Comparison of ENCODE assay signal across 8 cellular contexts in genomic region chr15:41659855-41660234, GRCh38. TPM values are rescaled to one million over a fixed set of nuclear protein-coding genes. Genes with fewer than 3 reads are reported as not detected.
A peak's percentile ranks its signal among the peaks of the same experiment; 100 is the strongest.
DNase-seq lines count a peak whose midpoint lies in the region; ATAC-seq and TF ChIP-seq lines count a peak whose summit lies in the region.

No MANE protein-coding gene starts in this region.

- H3K27ac ChIP-seq in CD4-positive, alpha-beta memory T cell (ENCODE audit: low read depth, low read length), result peak overlapping the region; percentile 67
- peak overlapping the region; percentile 96 for H3K27ac ChIP-seq in KMS-11

- no peak for DNase-seq in CD4-positive, alpha-beta memory T cell
- DNase-seq in endothelial cell (ENCODE audit: low spot score) (no peak), putamen (ENCODE audit: low spot score) (no peak), HT-29 (ENCODE audit: low spot score) (no peak)

- peaks cover 0 to 1% of the 10 kb centered on the region in 2 donors for H3K27me3 Mint-ChIP-seq in CD4-positive, alpha-beta memory T cell
- H3K27me3 Mint-ChIP-seq in endothelial cell (ENCODE audit: unreplicated experiment), result peaks cover 10% of the 10 kb centered on the region
- H3K27me3 Mint-ChIP-seq in nephron (ENCODE audit: low read depth), result peaks cover 6% of the 10 kb centered on the region

- peaks cover 29 to 59% (median 38%) of the 10 kb centered on the region in 4 donors for H3K4me1 Mint-ChIP-seq in CD4-positive, alpha-beta memory T cell
- H3K4me1 Mint-ChIP-seq in endothelial cell (ENCODE audit: unreplicated experiment) (peaks cover 19% of the 10 kb centered on the region), nephron (peaks cover 33% of the 10 kb centered on the region)

- H3K27me3 ChIP-seq in CD4-positive, alpha-beta memory T cell (ENCODE audit: insufficient read depth, low read length), result no peaks in the 10 kb centered on the region
- no peaks in the 10 kb centered on the region for H3K27me3 ChIP-seq in KMS-11 (ENCODE audit: insufficient read depth, low read depth)

- peak overlapping the region; percentile 88 for H2AFZ ChIP-seq in KMS-11 (ENCODE audit: low read depth)

- CTCF ChIA-PET in CD4-positive, alpha-beta memory T cell (lab: Charles Lee; ENCODE audit: partially characterized antibody), result interaction anchor here (0.9 to 2.5 kb wide), 10 partner anchors 10 to 277 kb away, joined by 3 to 22 read pairs (median 4); partner anchors contain the start of gene MAPKBP1

- peak overlapping the region; percentile 84 to 96 (median 94) for H3K4me3 Mint-ChIP-seq in CD4-positive, alpha-beta memory T cell
- peak overlapping the region; percentile 97 for H3K4me3 Mint-ChIP-seq in endothelial cell (ENCODE audit: unreplicated experiment)
- peak overlapping the region; percentile 89 to 93 (median 93) for H3K4me3 Mint-ChIP-seq in nephron

- H3K4me1 ChIP-seq in CD4-positive, alpha-beta memory T cell (ENCODE audit: insufficient read depth, low read length), result peaks cover 53% of the 10 kb centered on the region
- H3K4me1 ChIP-seq in KMS-11 (ENCODE audit: low read depth, poor library complexity, severe bottlenecking), result peaks cover 18% of the 10 kb centered on the region

- POLR2A ChIA-PET in CD4-positive, alpha-beta memory T cell (lab: Charles Lee; ENCODE audit: partially characterized antibody), result interaction anchor here (0.8 to 3.1 kb wide), 24 partner anchors 10 to 1351 kb away, joined by 3 to 25 read pairs (median 4); partner anchors contain the start of genes EHD4, INO80, MAPKBP1 and OIP5

- peak overlapping the region; percentile 93 for H3K9ac ChIP-seq in KMS-11

- no peaks in the 10 kb centered on the region for H3K9me3 ChIP-seq in CD4-positive, alpha-beta memory T cell (ENCODE audit: control insufficient read depth in 1 of 2, low read length in 2 of 2)

- peaks cover 0 to 10% of the 10 kb centered on the region in 2 donors for H3K36me3 Mint-ChIP-seq in CD4-positive, alpha-beta memory T cell
- H3K36me3 Mint-ChIP-seq in endothelial cell (ENCODE audit: low read depth, unreplicated experiment), result no peaks in the 10 kb centered on the region
- H3K36me3 Mint-ChIP-seq in nephron (ENCODE audit: low read depth), result no peaks in the 10 kb centered on the region

- H4K20me1 ChIP-seq in KMS-11 (ENCODE audit: insufficient read depth), result no peaks in the 10 kb centered on the region

- H3K9me3 Mint-ChIP-seq in CD4-positive, alpha-beta memory T cell, result peaks cover 0 to 8% (median 0%) of the 10 kb centered on the region in 8 donors
- H3K9me3 Mint-ChIP-seq in endothelial cell (ENCODE audit: unreplicated experiment) (no peaks in the 10 kb centered on the region), nephron (no peaks in the 10 kb centered on the region)

- H3K36me3 ChIP-seq in CD4-positive, alpha-beta memory T cell (ENCODE audit: insufficient read depth, low read length), result no peaks in the 10 kb centered on the region
- no peaks in the 10 kb centered on the region for H3K36me3 ChIP-seq in KMS-11 (ENCODE audit: insufficient read depth)

- peak overlapping the region; percentile 61 for H3K4me2 ChIP-seq in KMS-11

- intact Hi-C loops in CD4-positive, alpha-beta memory T cell (cut with micrococcal nuclease), result loop anchor here (1.0 to 5.0 kb wide), 7 partner anchors 39 to 1093 kb away; partner anchors contain the start of genes CCDC32, EHD4, MAPKBP1 and RPAP1

- peak overlapping the region; percentile 91 to 99 (median 97) for H3K27ac Mint-ChIP-seq in CD4-positive, alpha-beta memory T cell
- peak overlapping the region; percentile 67 for H3K27ac Mint-ChIP-seq in endothelial cell (ENCODE audit: unreplicated experiment)
- H3K27ac Mint-ChIP-seq in nephron, result peak overlapping the region; percentile 83 to 91 (median 90)

- H3K4me3 ChIP-seq in CD4-positive, alpha-beta memory T cell (ENCODE audit: low read length in 2 of 2), result peak overlapping the region in 1 of 2 donors; percentile 72
- H3K4me3 ChIP-seq in KMS-11 (IDR thresholded peaks at IDR 0.05; ENCODE audit: insufficient read depth, low read depth, low read length), result no peak overlapping the region

- no peak for TF ChIP-seq CTCF in KMS-11 (conservative IDR thresholded peaks at IDR 0.05; ENCODE audit: low read depth, low read length)
- TF ChIP-seq CTCF in endothelial cell (IDR thresholded peaks at IDR 0.05; ENCODE audit: unreplicated experiment), result no peak
- TF ChIP-seq CTCF in nephron (IDR thresholded peaks at IDR 0.05; ENCODE audit: unreplicated experiment in 3 of 3), result no peak

- H3K79me2 ChIP-seq in KMS-11 (ENCODE audit: insufficient read depth, low read depth), result peaks cover 42% of the 10 kb centered on the region

- ATAC-seq in GM21786 (IDR thresholded peaks at IDR 0.05; ENCODE audit: unreplicated experiment) (no peak), HG02763 (IDR thresholded peaks at IDR 0.05; ENCODE audit: unreplicated experiment) (no peak)

RNA-seq across cellular contexts. Expression of gene MGA, which starts 0.4 kb away (rescaled TPM):
- total RNA-seq in CD4-positive, alpha-beta memory T cell, result 10 to 100 TPM; 70.1 to 74.9 TPM
- 10 to 100 TPM in 1 of 2 donors, 1 to 10 TPM in 1; 6.6 to 20.7 TPM for polyA plus RNA-seq in CD4-positive, alpha-beta memory T cell
- 48.0 TPM for total RNA-seq in endothelial cell (ENCODE audit: unreplicated experiment)
- total RNA-seq in HT-29 (2014; rRNA removed; shearing (Covaris generic)), result 7.5 and 10.5 TPM in 2 replicates
